ENCODE assay signal across 16 cellular contexts in the genomic region with DNA sequence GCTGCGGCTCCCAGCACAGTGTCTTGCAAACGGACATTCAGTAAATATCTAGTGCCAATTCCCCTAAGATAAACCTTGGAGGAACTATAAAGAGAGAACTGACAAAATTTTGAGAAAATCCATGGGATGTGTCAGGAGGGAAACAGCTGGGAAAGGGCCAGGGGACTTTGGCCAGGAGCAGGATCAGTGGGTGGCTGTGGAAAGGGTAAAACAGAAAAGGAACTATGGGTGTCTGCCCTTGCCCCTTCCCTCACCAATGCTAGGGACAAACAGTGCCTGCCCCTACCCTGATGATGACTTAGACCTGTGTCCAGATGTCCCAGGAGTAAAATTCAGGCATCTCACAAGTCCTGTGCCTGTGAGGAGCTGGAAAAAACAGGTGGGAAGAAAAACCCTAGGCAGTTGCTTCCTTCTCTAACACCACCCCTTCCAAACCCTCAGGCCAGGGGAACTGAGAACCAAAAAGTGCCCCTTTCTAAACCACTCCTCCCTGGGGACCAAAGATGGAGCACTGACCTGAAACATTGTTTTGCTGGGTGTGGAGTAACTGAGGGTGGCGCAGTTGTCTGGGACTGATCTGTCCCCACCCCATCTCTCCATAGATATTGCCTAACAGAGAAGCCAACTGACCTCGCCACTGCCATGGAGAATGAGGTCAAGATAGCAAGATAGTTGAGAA. TPM values are rescaled to one million over a fixed set of nuclear protein-coding genes. Genes with fewer than 3 reads are reported as not detected.
A peak's percentile ranks its signal among the peaks of the same experiment; 100 is the strongest.
DNase-seq lines count a peak whose midpoint lies in the region; ATAC-seq and TF ChIP-seq lines count a peak whose summit lies in the region.
"Had no signal": no experiment of that assay in that cellular context is flagged by ENCODE, and none has a peak within 500 bp of the region (broad histone marks: within the 10 kb centered on the region; RNA-seq: fewer than 3 reads in every experiment).

No MANE protein-coding gene starts in this region.

- H3K4me3 ChIP-seq in esophagus muscularis mucosa: no peak overlapping the region
- H3K4me3 ChIP-seq in smooth muscle cell: no peak overlapping the region
- H3K4me3 ChIP-seq: breast epithelium, left ventricle myocardium inferior had no signal

- H3K27me3 ChIP-seq in esophagus muscularis mucosa: no peaks in the 10 kb centered on the region
- no peaks in the 10 kb centered on the region for H3K27me3 ChIP-seq in smooth muscle cell (ENCODE audit: low read depth)
- H3K27me3 ChIP-seq: breast epithelium had no signal

- WGBS in esophagus muscularis mucosa: 48% methylated on average over 4 of the region's 4 CpGs
- WGBS in smooth muscle cell (ENCODE audit: low lambda C conversion rate): 59% methylated on average over 4 of the region's 4 CpGs

- intact Hi-C loops in esophagus muscularis mucosa (cut with DNase I): no loop called here

- no peak overlapping the region for H3K4me3 Mint-ChIP-seq in activated CD8-positive, alpha-beta memory T cell treated with anti-CD3 and anti-CD28 coated beads, Interleukin-2, amount 10 ng/mL, durations not matched to agents 7 days and 5 days

- no peaks in the 10 kb centered on the region for H3K79me2 ChIP-seq in smooth muscle cell (ENCODE audit: low read depth)

- TF ChIP-seq POLR2A in esophagus muscularis mucosa (IDR thresholded peaks at IDR 0.05; ENCODE audit: low read depth): no peak

- peaks cover 9 to 24% (median 22%) of the 10 kb centered on the region in 4 donors for H3K4me1 ChIP-seq in esophagus muscularis mucosa
- no peaks in the 10 kb centered on the region for H3K4me1 ChIP-seq in smooth muscle cell (ENCODE audit: low read depth)
- H3K4me1 ChIP-seq: breast epithelium had no signal

- H3K36me3 ChIP-seq in esophagus muscularis mucosa (no peaks in the 10 kb centered on the region), smooth muscle cell (ENCODE audit: low read depth) (no peaks in the 10 kb centered on the region)
- H3K36me3 ChIP-seq: breast epithelium, left ventricle myocardium inferior had no signal

- no peaks in the 10 kb centered on the region for H4K20me1 ChIP-seq in smooth muscle cell (ENCODE audit: low read depth)

- ATAC-seq in activated CD8-positive, alpha-beta memory T cell treated with anti-CD3 and anti-CD28 coated beads, Interleukin-2, amount 10 ng/mL, durations not matched to agents 7 days and 5 days: no peak
- ATAC-seq: SK-N-SH treated with all-trans-retinoic acid at 6 μM for 48 hours had no signal

- DNase-seq in activated CD8-positive, alpha-beta memory T cell treated with anti-CD3 and anti-CD28 coated beads, Interleukin-2, amount 10 ng/mL, durations not matched to agents 7 days and 5 days: peak; percentile 23
- no peak for DNase-seq in activated CD8-positive, alpha-beta memory T cell treated with anti-CD3 and anti-CD28 coated beads for 24 hours
- DNase-seq in NAMALWA (ENCODE audit: low spot score): peak; percentile 53
- peak; percentile 24 for DNase-seq in esophagus muscularis mucosa (ENCODE audit: extremely low spot score)
- DNase-seq in smooth muscle cell (lab: John Stamatoyannopoulos, UW; ENCODE audit: unreplicated experiment): no peak
- no peak for DNase-seq in NCI-H1436 (lab: John Stamatoyannopoulos, UW)
- no peak for DNase-seq in caudate nucleus (lab: John Stamatoyannopoulos, UW)
- DNase-seq in stimulated activated CD4-positive, alpha-beta T cell treated with anti-CD3 and anti-CD28 coated beads, Interleukin-4, amount 100 ng/mL, for 4 hours: no peak
- DNase-seq: activated CD4-positive, CD25-positive, alpha-beta regulatory T cell treated with anti-CD3 and anti-CD28 coated beads, Interleukin-2, amount 50 U/mL, for 72 hours; cortex of kidney; GDM1; left ventricle myocardium inferior; NCI-H526 treated with DMSO at 0.1 percent for 48 hours; T1000 had no signal

- no peaks in the 10 kb centered on the region for H3F3A ChIP-seq in smooth muscle cell (ENCODE audit: low read depth)

- no peaks in the 10 kb centered on the region for H3K27me3 Mint-ChIP-seq in activated CD8-positive, alpha-beta memory T cell treated with anti-CD3 and anti-CD28 coated beads, Interleukin-2, amount 10 ng/mL, durations not matched to agents 7 days and 5 days

- H3K9me3 ChIP-seq in esophagus muscularis mucosa (no peaks in the 10 kb centered on the region), smooth muscle cell (replicated peaks; ENCODE audit: low read depth) (no peaks in the 10 kb centered on the region)
- H3K9me3 ChIP-seq: breast epithelium had no signal

- CTCF ChIA-PET in activated CD8-positive, alpha-beta memory T cell treated with anti-CD3 and anti-CD28 coated beads, Interleukin-2, amount 10 ng/mL, durations not matched to agents 7 days and 5 days (lab: Charles Lee): interaction anchor here (1.0 to 1.7 kb wide), 2 partner anchors 8 to 11 kb away, joined by 4 to 6 read pairs; no protein-coding TSS in a partner anchor

- TF ChIP-seq EP300 in esophagus muscularis mucosa (IDR thresholded peaks at IDR 0.05): no peak

- peak overlapping the region; percentile 1 for H3K4me2 ChIP-seq in smooth muscle cell

- peaks cover 22% of the 10 kb centered on the region for H3K36me3 Mint-ChIP-seq in activated CD8-positive, alpha-beta memory T cell treated with anti-CD3 and anti-CD28 coated beads, Interleukin-2, amount 10 ng/mL, durations not matched to agents 7 days and 5 days

- no peak overlapping the region for H3K27ac Mint-ChIP-seq in activated CD8-positive, alpha-beta memory T cell treated with anti-CD3 and anti-CD28 coated beads, Interleukin-2, amount 10 ng/mL, durations not matched to agents 7 days and 5 days

- TF ChIP-seq CTCF in esophagus muscularis mucosa (IDR thresholded peaks at IDR 0.05): no peak
- no peak for TF ChIP-seq CTCF in smooth muscle cell (IDR thresholded peaks at IDR 0.05; ENCODE audit: borderline replicate concordance, insufficient read depth, poor library complexity, severe bottlenecking)

- H2AFZ ChIP-seq in smooth muscle cell (ENCODE audit: low read depth): no peak overlapping the region

- peaks cover 14% of the 10 kb centered on the region for H3K9me3 Mint-ChIP-seq in activated CD8-positive, alpha-beta memory T cell treated with anti-CD3 and anti-CD28 coated beads, Interleukin-2, amount 10 ng/mL, durations not matched to agents 7 days and 5 days (ENCODE audit: low read depth)

- no peak overlapping the region for H3K9ac ChIP-seq in smooth muscle cell (ENCODE audit: low read depth)

- H3K4me1 Mint-ChIP-seq in activated CD8-positive, alpha-beta memory T cell treated with anti-CD3 and anti-CD28 coated beads, Interleukin-2, amount 10 ng/mL, durations not matched to agents 7 days and 5 days: peaks cover 47% of the 10 kb centered on the region

- no peak overlapping the region for H3K27ac ChIP-seq in esophagus muscularis mucosa (replicated peaks in 1 of 4)
- H3K27ac ChIP-seq in smooth muscle cell (ENCODE audit: low read depth): peak overlapping the region; percentile 22
- no peak overlapping the region for H3K27ac ChIP-seq in caudate nucleus (ENCODE audit: low read depth, low read length)
- H3K27ac ChIP-seq: breast epithelium, left ventricle myocardium inferior had no signal

RNA-seq across cellular contexts. Expression of gene IFNAR2, which starts 22.1 kb away (rescaled TPM):
- 10 to 100 TPM; 45.8 to 54.9 TPM for total RNA-seq in activated CD8-positive, alpha-beta memory T cell treated with anti-CD3 and anti-CD28 coated beads, Interleukin-2, amount 10 ng/mL, durations not matched to agents 7 days and 5 days
- total RNA-seq in esophagus muscularis mucosa (10 to 100 TPM in 2 of 4 donors, 1 to 10 TPM in 2; 5.3 to 14.6 (median 10.4) TPM), smooth muscle cell (26.8 and 33.2 TPM in 2 replicates)
- 29.3 and 30.7 TPM in 2 replicates for polyA plus RNA-seq in smooth muscle cell

RNA-seq across cellular contexts. Expression of gene IL10RB, which starts 58.6 kb away (rescaled TPM):
- 10 to 100 TPM; 30.9 to 34.9 TPM for total RNA-seq in activated CD8-positive, alpha-beta memory T cell treated with anti-CD3 and anti-CD28 coated beads, Interleukin-2, amount 10 ng/mL, durations not matched to agents 7 days and 5 days
- 10 to 100 TPM; 16.9 to 31.0 (median 20.6) TPM for total RNA-seq in esophagus muscularis mucosa
- total RNA-seq in smooth muscle cell: 33.4 and 34.4 TPM in 2 replicates
- polyA plus RNA-seq in smooth muscle cell: 35.2 and 40.2 TPM in 2 replicates

Comparison
In these comparisons a context has a peak if more than half of its experiments do, and no peak if none do; other contexts are left out.
1. DNase-seq: peak in activated CD8-positive, alpha-beta memory T cell treated with anti-CD3 and anti-CD28 coated beads, Interleukin-2, amount 10 ng/mL, durations not matched to agents 7 days and 5 days (single experiment), NAMALWA (single experiment) and esophagus muscularis mucosa (single experiment); none in activated CD8-positive, alpha-beta memory T cell treated with anti-CD3 and anti-CD28 coated beads for 24 hours (single experiment), smooth muscle cell (single experiment), NCI-H1436 (single experiment), caudate nucleus (0 of 61) and stimulated activated CD4-positive, alpha-beta T cell treated with anti-CD3 and anti-CD28 coated beads, Interleukin-4, amount 100 ng/mL, for 4 hours (0 of 2).